ENCODE assay signal across 1 cellular context in genomic region chr17:6065351-6065750, GRCh38.
TF ChIP-seq lines count a peak whose summit lies in the region.

No MANE protein-coding gene starts in this region.

TF ChIP-seq in IMR-90, 13 proteins besides CTCF, POLR2A, EP300 and RAD21:
- TF ChIP-seq SMC3 (IDR thresholded peaks at IDR 0.05; ENCODE audit: low read depth, low read length): no peak
- no peak for TF ChIP-seq BHLHE40 (IDR thresholded peaks at IDR 0.05; ENCODE audit: low read depth, low read length)
- TF ChIP-seq ELK1 (IDR thresholded peaks at IDR 0.05; ENCODE audit: borderline replicate concordance, low read depth, low read length): no peak
- no peak for TF ChIP-seq RCOR1 (IDR thresholded peaks at IDR 0.05; ENCODE audit: insufficient replicate concordance, low read length)
- no peak for TF ChIP-seq RFX5 (IDR thresholded peaks at IDR 0.05; ENCODE audit: low read depth, low read length)
- no peak for TF ChIP-seq FOS (IDR thresholded peaks at IDR 0.05; ENCODE audit: low read depth, low read length)
- no peak for TF ChIP-seq NFE2L2 (IDR thresholded peaks at IDR 0.05; ENCODE audit: low read depth, low read length)
- TF ChIP-seq MXI1 (IDR thresholded peaks at IDR 0.05; ENCODE audit: borderline replicate concordance, low read depth, low read length): no peak
